34 cellular contexts compared by ENCODE assay signal in genomic region chr11:129508163-129508562, GRCh38.
"Had no signal": no experiment of that assay in that cellular context is flagged by ENCODE, and none has a peak within 500 bp of the region (broad histone marks: within the 10 kb centered on the region; RNA-seq: fewer than 3 reads in every experiment).

No MANE protein-coding gene starts in this region.

- H3K27me3 ChIP-seq: MG63 had no signal

- H3K9me3 ChIP-seq: MG63 had no signal

- H3K36me3 ChIP-seq: MG63 had no signal

- H3K4me3 ChIP-seq: MG63 had no signal

- DNase-seq: Karpas-422, Kasumi-1, MG63, MM.1S, MV-4-11, NCI-H1048, NCI-H1092, NCI-H1092 treated with DMSO at 0.1 percent for 48 hours, NCI-H1105, NCI-H1105 treated with DMSO at 0.1 percent for 48 hours, NCI-H1417, NCI-H1417 treated with DMSO at 0.1 percent for 48 hours, NCI-H1436, NCI-H1436 treated with DMSO at 0.1 percent for 48 hours, NCI-H146, NCI-H1694, NCI-H1694 treated with DMSO at 0.1 percent for 48 hours, NCI-H187, NCI-H187 treated with DMSO at 0.1 percent for 48 hours, NCI-H1930, NCI-H2029, NCI-H2029 treated with DMSO at 0.1 percent for 48 hours, NCI-H2081, NCI-H2081 treated with DMSO at 0.1 percent for 48 hours, NCI-H2107, NCI-H2171, NCI-H2171 treated with DMSO at 0.1 percent for 48 hours, NCI-H2227 treated with DMSO at 0.1 percent for 48 hours, NCI-H226, NCI-H345, NCI-H446, NCI-H446 treated with DMSO at 0.1 percent for 48 hours, NCI-H510A, NCI-H510A treated with DMSO at 0.1 percent for 48 hours had no signal
